Comparison of ENCODE assay signal across 8 cellular contexts in the genomic region with DNA sequence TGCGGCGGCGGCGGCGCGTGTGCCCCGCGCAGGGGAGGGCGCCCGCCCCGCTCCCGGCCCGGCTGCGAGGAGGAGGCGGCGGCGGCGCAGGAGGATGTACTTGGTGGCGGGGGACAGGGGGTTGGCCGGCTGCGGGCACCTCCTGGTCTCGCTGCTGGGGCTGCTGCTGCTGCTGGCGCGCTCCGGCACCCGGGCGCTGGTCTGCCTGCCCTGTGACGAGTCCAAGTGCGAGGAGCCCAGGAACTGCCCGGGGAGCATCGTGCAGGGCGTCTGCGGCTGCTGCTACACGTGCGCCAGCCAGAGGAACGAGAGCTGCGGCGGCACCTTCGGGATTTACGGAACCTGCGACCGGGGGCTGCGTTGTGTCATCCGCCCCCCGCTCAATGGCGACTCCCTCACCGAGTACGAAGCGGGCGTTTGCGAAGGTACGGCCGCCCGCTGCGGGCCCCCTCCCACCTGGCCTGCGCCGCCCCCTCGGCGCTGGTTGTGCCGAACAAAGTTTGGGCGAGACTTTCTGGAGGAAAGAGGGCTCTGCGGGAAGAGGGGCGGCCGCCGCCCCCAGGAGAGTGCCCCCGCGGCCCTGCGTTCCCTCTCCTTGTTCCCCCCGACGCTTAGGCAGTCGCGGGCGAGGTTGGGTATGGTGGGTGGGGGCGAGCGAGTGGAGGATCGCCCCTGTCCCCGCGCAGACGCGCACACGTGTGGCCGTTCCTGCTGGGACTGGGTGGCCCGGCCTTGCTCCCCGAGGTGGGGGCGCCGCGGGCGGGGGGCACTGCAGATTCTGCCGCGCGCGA. TPM values are rescaled to one million over a fixed set of nuclear protein-coding genes. Genes with fewer than 3 reads are reported as not detected.
DNase-seq lines count a peak whose midpoint lies in the region; ATAC-seq, FAIRE-seq and TF ChIP-seq lines count a peak whose summit lies in the region.

No MANE protein-coding gene starts in this region.

- TF ChIP-seq CTCF in body of pancreas (IDR thresholded peaks at IDR 0.05) = no peak
- no peak for TF ChIP-seq CTCF in kidney (IDR thresholded peaks at IDR 0.05; ENCODE audit: borderline replicate concordance, extremely low read depth, insufficient read depth)

- peak overlapping the region; percentile 40 to 84 (median 76) for H3K27ac ChIP-seq in body of pancreas
- peak overlapping the region; percentile 82 to 93 for H3K27ac ChIP-seq in kidney (ENCODE audit: low read depth in 2 of 2, low read length in 2 of 2)

- H3K4me3 ChIP-seq in body of pancreas = peak overlapping the region; percentile 34 to 53
- H3K4me3 ChIP-seq in kidney (ENCODE audit: low read length in 2 of 2) = peak overlapping the region; percentile 73 to 98

- peaks cover 0 to 5% of the 10 kb centered on the region in 2 donors for H3K27me3 ChIP-seq in body of pancreas

- FAIRE-seq in kidney (lab: Jason Lieb, UNC) = no peak

- H3K4me1 ChIP-seq in body of pancreas (peaks cover 25% of the 10 kb centered on the region), kidney (ENCODE audit: control insufficient read depth in 1 of 2, insufficient read depth in 1 of 2, low read depth in 1 of 2, low read length in 2 of 2) (peaks cover 12 to 24% of the 10 kb centered on the region in 2 donors)

- in situ Hi-C loops in SK-MEL-5 (cut with HindIII; ENCODE audit: low pct_unique_long_range_greater_than_20kb, low sequenced_read_pairs) = no loop called here

- H3K9ac ChIP-seq in kidney (ENCODE audit: low read length in 2 of 2) = peak overlapping the region; percentile 80 to 85

- 0% methylated on average over 10 to 68 of the region's 92 CpGs for WGBS in body of pancreas, 2 donors

- intact Hi-C loops in body of pancreas (cut with DNase I) (no loop called here), kidney (cut with DNase I) (loop anchor here (10.0 kb wide), 1 partner anchor 138 kb away; no protein-coding TSS in a partner anchor)

- H3K9me3 ChIP-seq in body of pancreas = no peaks in the 10 kb centered on the region
- no peaks in the 10 kb centered on the region for H3K9me3 ChIP-seq in kidney (ENCODE audit: control insufficient read depth in 1 of 2, low read length in 2 of 2)

- peak; percentile 12 for ATAC-seq in HG02884 (IDR thresholded peaks at IDR 0.05; ENCODE audit: unreplicated experiment)
- ATAC-seq in body of pancreas = peak; percentile 37

- H3K36me3 ChIP-seq in body of pancreas (replicated peaks in 1 of 2; ENCODE audit: insufficient read depth in 1 of 2, low read depth in 2 of 2) (no peaks in the 10 kb centered on the region), kidney (ENCODE audit: control insufficient read depth in 1 of 2, insufficient read depth in 2 of 2, low read length in 2 of 2) (no peaks in the 10 kb centered on the region)

- peak in 1 of 3 donors; percentile 1 for TF ChIP-seq POLR2A in body of pancreas (IDR thresholded peaks at IDR 0.05)

- DNase-seq in NCI-H748 (lab: John Stamatoyannopoulos, UW; ENCODE audit: unreplicated experiment) = peak; percentile 48
- DNase-seq in NCI-H748 treated with DMSO at 0.1 percent for 48 hours (lab: John Stamatoyannopoulos, UW) = no peak
- DNase-seq in SK-MEL-5 (ENCODE audit: low read depth, low spot score) = peak; percentile 14
- DNase-seq in body of pancreas = peak; percentile 36 to 54 (median 46)
- DNase-seq in kidney = peak; percentile 87
- peak; percentile 40 for DNase-seq in stimulated activated CD4-positive, alpha-beta T cell treated with anti-CD3 and anti-CD28 coated beads, Interleukin-1b, Interleukin-23, amount 100 ng/mL, for 48 hours
- no peak for DNase-seq in occipital lobe (lab: John Stamatoyannopoulos, UW)

RNA-seq across cellular contexts. Expression of gene CRIM1, which starts 0.8 kb away (rescaled TPM):
- total RNA-seq in SK-MEL-5 (2014; rRNA removed; shearing (Covaris generic)) = 0.90 and 1.0 TPM in 2 replicates
- polyA plus RNA-seq in SK-MEL-5 (2015; cell fraction: cytosol; rRNA removed) = 2.7 and 7.4 TPM in 2 replicates
- polyA plus RNA-seq in SK-MEL-5 (2015; cell fraction: nucleus; rRNA removed) = 1.5 and 2.4 TPM in 2 replicates
- total RNA-seq in body of pancreas = 10 to 100 TPM; 41.5 to 64.6 TPM
- 154 TPM for total RNA-seq in kidney
- polyA plus RNA-seq in kidney (ENCODE audit: insufficient read depth, low read depth, low replicate concordance) = 47.2 TPM
- 105 TPM for total RNA-seq in occipital lobe

Comparison
In these comparisons a context has a peak if more than half of its experiments do, and no peak if none do; other contexts are left out.
1. DNase-seq: peak in NCI-H748 (single experiment), SK-MEL-5 (single experiment), body of pancreas (4 of 4), kidney (single experiment) and stimulated activated CD4-positive, alpha-beta T cell treated with anti-CD3 and anti-CD28 coated beads, Interleukin-1b, Interleukin-23, amount 100 ng/mL, for 48 hours (single experiment); none in NCI-H748 treated with DMSO at 0.1 percent for 48 hours (single experiment) and occipital lobe (single experiment).
2. RNA of gene CRIM1, which starts 0.8 kb away (total RNA-seq): 154 TPM in kidney (single experiment), 105 TPM in occipital lobe (single experiment) and 41.5 to 64.6 TPM in body of pancreas; 0.90 to 1.0 TPM in SK-MEL-5; every median in the first group is over 10 times any median in the second.